8 cellular contexts compared by ENCODE assay signal in genomic region chr6:140441256-140441655, GRCh38.
A peak's percentile ranks its signal among the peaks of the same experiment; 100 is the strongest.
DNase-seq lines count a peak whose midpoint lies in the region; TF ChIP-seq lines count a peak whose summit lies in the region.

No MANE protein-coding gene starts in this region.

- H3K9me3 Mint-ChIP-seq in neural progenitor cell, result peaks cover 5% of the 10 kb centered on the region

- H3K4me3 Mint-ChIP-seq in neural progenitor cell, result peak overlapping the region; percentile 11

- peak; percentile 50 for DNase-seq in BE2C
- peak; percentile 28 for DNase-seq in GM23248
- peak in 1 of 3 donors; percentile 68 for DNase-seq in Peyer's patch
- DNase-seq in fibroblast of pulmonary artery (ENCODE audit: low read depth), result peak; percentile 70
- DNase-seq in neural progenitor cell (ENCODE audit: low spot score), result peak; percentile 74
- no peak for DNase-seq in DMS153 (lab: John Stamatoyannopoulos, UW)
- DNase-seq in effector memory CD4-positive, alpha-beta T cell, result no peak
- DNase-seq in activated CD8-positive, alpha-beta memory T cell treated with anti-CD3 and anti-CD28 coated beads for 24 hours, result no peak

- H3K9me3 ChIP-seq in BE2C, result no peaks in the 10 kb centered on the region
- no peaks in the 10 kb centered on the region for H3K9me3 ChIP-seq in GM23248 (ENCODE audit: low read depth)
- no peaks in the 10 kb centered on the region for H3K9me3 ChIP-seq in Peyer's patch
- no peaks in the 10 kb centered on the region for H3K9me3 ChIP-seq in neural progenitor cell (ENCODE audit: low read depth)
- H3K9me3 ChIP-seq in effector memory CD4-positive, alpha-beta T cell (ENCODE audit: control insufficient read depth, low read length), result no peaks in the 10 kb centered on the region

- H3K4me2 ChIP-seq in GM23248 (ENCODE audit: unreplicated experiment) (no peak overlapping the region), neural progenitor cell (peak overlapping the region; percentile 5)

- H3K27me3 Mint-ChIP-seq in neural progenitor cell (ENCODE audit: insufficient read depth, low read depth), result no peaks in the 10 kb centered on the region

- no peak for TF ChIP-seq POLR2A in Peyer's patch (IDR thresholded peaks at IDR 0.05)

- H3K4me3 ChIP-seq in BE2C (ENCODE audit: low read depth, low read length), result no peak overlapping the region
- no peak overlapping the region for H3K4me3 ChIP-seq in GM23248
- H3K4me3 ChIP-seq in Peyer's patch, result no peak overlapping the region
- no peak overlapping the region for H3K4me3 ChIP-seq in fibroblast of pulmonary artery (replicated peaks; ENCODE audit: low read depth, low read length)
- H3K4me3 ChIP-seq in neural progenitor cell, result no peak overlapping the region
- no peak overlapping the region for H3K4me3 ChIP-seq in effector memory CD4-positive, alpha-beta T cell (ENCODE audit: insufficient read depth, low read depth, low read length, poor library complexity, severe bottlenecking)

- H3K9me2 ChIP-seq in GM23248 (ENCODE audit: insufficient read depth), result no peaks in the 10 kb centered on the region

- peak overlapping the region; percentile 80 for H3K27ac Mint-ChIP-seq in neural progenitor cell

- 97% methylated on average over 6 of the region's 6 CpGs for WGBS in GM23248 (ENCODE audit: low coverage in 1 of 2, low lambda C conversion rate in 2 of 2, missing lambda C conversion rate in 2 of 2), 2 experiments

- in situ Hi-C loops in GM23248 (cut with MboI), result no loop called here

- H3K79me2 ChIP-seq in GM23248 (ENCODE audit: insufficient read depth), result no peaks in the 10 kb centered on the region
- no peaks in the 10 kb centered on the region for H3K79me2 ChIP-seq in neural progenitor cell (ENCODE audit: low read depth)

- H3K4me1 Mint-ChIP-seq in neural progenitor cell, result peaks cover 42% of the 10 kb centered on the region

- TF ChIP-seq CTCF in BE2C (IDR thresholded peaks at IDR 0.05; ENCODE audit: low read depth, low read length) (peak; percentile 53), Peyer's patch (IDR thresholded peaks at IDR 0.05) (peak in 4 of 6 experiments; percentile 35 to 55 (median 50)), fibroblast of pulmonary artery (IDR thresholded peaks at IDR 0.05; ENCODE audit: low read length, missing control alignments) (peak; percentile 38), neural progenitor cell (IDR thresholded peaks at IDR 0.05) (peak; percentile 69)

- H3K4me1 ChIP-seq in BE2C, result no peaks in the 10 kb centered on the region
- peaks cover 61% of the 10 kb centered on the region for H3K4me1 ChIP-seq in GM23248 (ENCODE audit: insufficient read depth)
- no peaks in the 10 kb centered on the region for H3K4me1 ChIP-seq in Peyer's patch
- H3K4me1 ChIP-seq in neural progenitor cell, result peaks cover 26% of the 10 kb centered on the region
- no peaks in the 10 kb centered on the region for H3K4me1 ChIP-seq in effector memory CD4-positive, alpha-beta T cell (ENCODE audit: control insufficient read depth, insufficient read depth, low read length, poor library complexity, severe bottlenecking)

- H3K9ac ChIP-seq in GM23248, result no peak overlapping the region
- no peak overlapping the region for H3K9ac ChIP-seq in neural progenitor cell

- peaks cover 32% of the 10 kb centered on the region for H3F3A ChIP-seq in GM23248 (ENCODE audit: insufficient read depth)
- peaks cover 11% of the 10 kb centered on the region for H3F3A ChIP-seq in neural progenitor cell (ENCODE audit: low read depth)

- peaks cover 4% of the 10 kb centered on the region for H3K36me3 Mint-ChIP-seq in neural progenitor cell

- H3K27ac ChIP-seq in GM23248, result no peak overlapping the region
- no peak overlapping the region for H3K27ac ChIP-seq in Peyer's patch
- no peak overlapping the region for H3K27ac ChIP-seq in neural progenitor cell
- H3K27ac ChIP-seq in effector memory CD4-positive, alpha-beta T cell (ENCODE audit: insufficient read depth, low read length, poor library complexity, severe bottlenecking), result no peak overlapping the region

- H3K36me3 ChIP-seq in BE2C (no peaks in the 10 kb centered on the region), GM23248 (ENCODE audit: low read depth) (no peaks in the 10 kb centered on the region), Peyer's patch (no peaks in the 10 kb centered on the region), neural progenitor cell (peaks cover 3% of the 10 kb centered on the region)
- no peaks in the 10 kb centered on the region for H3K36me3 ChIP-seq in effector memory CD4-positive, alpha-beta T cell (ENCODE audit: control insufficient read depth, insufficient read depth, low read length)

- H3K27me3 ChIP-seq in BE2C, result no peaks in the 10 kb centered on the region
- H3K27me3 ChIP-seq in GM23248 (replicated peaks; ENCODE audit: insufficient read depth), result no peaks in the 10 kb centered on the region
- H3K27me3 ChIP-seq in Peyer's patch, result no peaks in the 10 kb centered on the region
- H3K27me3 ChIP-seq in neural progenitor cell, result no peaks in the 10 kb centered on the region
- H3K27me3 ChIP-seq in effector memory CD4-positive, alpha-beta T cell (replicated peaks; ENCODE audit: control insufficient read depth, insufficient read depth, low read length, poor library complexity, severe bottlenecking), result no peaks in the 10 kb centered on the region

- H4K20me1 ChIP-seq in GM23248 (ENCODE audit: insufficient read depth), result no peaks in the 10 kb centered on the region
- H4K20me1 ChIP-seq in neural progenitor cell (ENCODE audit: low read depth), result no peaks in the 10 kb centered on the region

- H2AFZ ChIP-seq in GM23248 (peak overlapping the region; percentile 69; the same call in 1 of the 2 replicates), neural progenitor cell (replicated peaks) (no peak overlapping the region)

Comparison
In these comparisons a context has a peak if more than half of its experiments do, and no peak if none do; other contexts are left out.
1. DNase-seq: peak in BE2C (single experiment), GM23248 (single experiment), fibroblast of pulmonary artery (single experiment) and neural progenitor cell (single experiment); none in DMS153 (single experiment), effector memory CD4-positive, alpha-beta T cell (0 of 3) and activated CD8-positive, alpha-beta memory T cell treated with anti-CD3 and anti-CD28 coated beads for 24 hours (single experiment).
2. Peak in every context shown above with its lines, with median percentiles within 50 percentile points of each other: CTCF ChIP-seq.